Comparison of ENCODE assay signal across 15 cellular contexts in genomic region chr7:92010215-92010614, GRCh38.
DNase-seq lines count a peak whose midpoint lies in the region; TF ChIP-seq lines count a peak whose summit lies in the region.
"Had no signal": no experiment of that assay in that cellular context is flagged by ENCODE, and none has a peak within 500 bp of the region (broad histone marks: within the 10 kb centered on the region; RNA-seq: fewer than 3 reads in every experiment).

No MANE protein-coding gene starts in this region.

- in situ Hi-C loops in SK-MEL-5 (cut with HindIII; ENCODE audit: low pct_unique_long_range_greater_than_20kb, low sequenced_read_pairs) = no loop called here

- no peak overlapping the region for H3K27ac ChIP-seq in uterus
- H3K27ac ChIP-seq: BLaER1, PC-9 had no signal

- H3K9me3 ChIP-seq in iPS-18c (ENCODE audit: control insufficient read depth, insufficient read depth, low read length) = no peaks in the 10 kb centered on the region
- no peaks in the 10 kb centered on the region for H3K9me3 ChIP-seq in uterus

- no peak for TF ChIP-seq CTCF in uterus (IDR thresholded peaks at IDR 0.05)

- no peaks in the 10 kb centered on the region for H3K36me3 ChIP-seq in uterus

- H3K4me1 ChIP-seq in uterus = no peaks in the 10 kb centered on the region
- H3K4me1 ChIP-seq: BLaER1 had no signal

- intact Hi-C loops in uterus (cut with DNase I; ENCODE audit: low total_unique reads) = no loop called here

- DNase-seq in NCI-H748 (lab: John Stamatoyannopoulos, UW; ENCODE audit: unreplicated experiment) (peak; percentile 17), NCI-H748 treated with DMSO at 0.1 percent for 48 hours (lab: John Stamatoyannopoulos, UW) (no peak), NCI-H345 (lab: John Stamatoyannopoulos, UW) (peak; percentile 50), SK-MEL-5 (ENCODE audit: low read depth, low spot score) (peak; percentile 22), hepatic stellate cell (ENCODE audit: low spot score) (no peak), NCI-H82 (lab: John Stamatoyannopoulos, UW) (no peak), uterus (no peak)
- DNase-seq: CD8-positive, alpha-beta memory T cell; NCI-H1436; NCI-H2029; NCI-H524; PC-9; Right ventricle myocardium superior had no signal

- no peak for TF ChIP-seq POLR2A in uterus (IDR thresholded peaks at IDR 0.05)

- no peaks in the 10 kb centered on the region for H3K27me3 ChIP-seq in uterus
- H3K27me3 ChIP-seq: BLaER1 had no signal

- H3K4me3 ChIP-seq in iPS-18c (ENCODE audit: insufficient read depth, low read depth, low read length) = peak overlapping the region; percentile 15; the same call in 1 of the 2 replicates
- no peak overlapping the region for H3K4me3 ChIP-seq in uterus
- H3K4me3 ChIP-seq: BLaER1, PC-9 had no signal

Comparison
In these comparisons a context has a peak if more than half of its experiments do, and no peak if none do; other contexts are left out.
1. DNase-seq: peak in NCI-H748 (single experiment), NCI-H345 (single experiment) and SK-MEL-5 (single experiment); none in NCI-H748 treated with DMSO at 0.1 percent for 48 hours (single experiment), hepatic stellate cell (single experiment), NCI-H82 (single experiment) and uterus (0 of 2).